ENCODE assay signal across 9 cellular contexts in the genomic region with DNA sequence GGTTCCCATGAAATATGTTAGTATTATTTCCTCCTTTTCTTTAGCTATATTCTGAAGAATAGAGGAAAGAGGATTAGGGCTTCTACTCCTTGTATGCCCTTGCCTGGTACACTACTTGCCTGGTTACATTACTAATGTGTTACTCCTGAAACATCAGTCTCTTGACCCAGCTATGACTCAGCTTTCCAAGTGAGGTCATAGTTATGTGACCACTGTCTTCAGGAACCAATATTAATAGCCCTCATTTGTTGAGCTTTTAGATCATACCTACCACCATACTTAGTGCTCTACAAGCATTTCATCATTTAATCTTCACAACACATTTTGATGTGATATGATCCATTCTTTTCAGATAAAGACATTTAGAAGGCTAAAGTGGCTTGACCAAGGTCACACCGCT.
A peak's percentile ranks its signal among the peaks of the same experiment; 100 is the strongest.
DNase-seq lines count a peak whose midpoint lies in the region; ATAC-seq, FAIRE-seq and TF ChIP-seq lines count a peak whose summit lies in the region.
"Had no signal": no experiment of that assay in that cellular context is flagged by ENCODE, and none has a peak within 500 bp of the region (broad histone marks: within the 10 kb centered on the region; RNA-seq: fewer than 3 reads in every experiment).

No MANE protein-coding gene starts in this region.

- DNase-seq in mammary epithelial cell (peak; percentile 85), small intestine (peak; percentile 37), NCI-H146 treated with DMSO at 0.1 percent for 48 hours (lab: John Stamatoyannopoulos, UW; ENCODE audit: unreplicated experiment) (no peak)
- no peak for DNase-seq in stimulated activated CD4-positive, alpha-beta T cell treated with anti-CD3 and anti-CD28 coated beads, Interleukin-15, amount 100 ng/mL, for 24 hours
- DNase-seq in activated naive CD4-positive, alpha-beta T cell treated with Interleukin-2 at 50 U/mL for 16 hours: no peak

- no peak overlapping the region for H3K4me2 ChIP-seq in mammary epithelial cell (ENCODE audit: insufficient read depth, low read depth, low read length)

- 100% methylated on average over 1 of the region's 1 CpG for WGBS in mammary epithelial cell (ENCODE audit: low coverage, missing lambda C conversion rate)
- WGBS in small intestine, 3 donors: 94 to 100% (median 97%) methylated on average over 1 of the region's 1 CpG

- intact Hi-C loops in mammary epithelial cell (cut with micrococcal nuclease): loop anchor here (10.0 kb wide), 1 partner anchor 167 kb away; no protein-coding TSS in a partner anchor

- H2AFZ ChIP-seq in mammary epithelial cell (ENCODE audit: low read depth, low read length): no peak overlapping the region

- CTCF ChIA-PET in mammary epithelial cell (lab: Charles Lee; ENCODE audit: low non-redundant PET): no interaction called here

- BruUV-seq in mammary epithelial cell (replicated peaks; lab: Mats Ljungman, UMichigan): no TSS peak

- H3K27ac ChIP-seq in mammary epithelial cell (ENCODE audit: insufficient read depth, low read depth, low read length): no peak overlapping the region
- H3K27ac ChIP-seq in small intestine (ENCODE audit: low read depth in 1 of 2, low read length in 1 of 2): no peak overlapping the region

- no peaks in the 10 kb centered on the region for H3K36me3 ChIP-seq in mammary epithelial cell (ENCODE audit: insufficient read depth, low read length)
- no peaks in the 10 kb centered on the region for H3K36me3 ChIP-seq in small intestine (ENCODE audit: control insufficient read depth in 2 of 2, insufficient read depth in 2 of 2, low read length in 2 of 2)

- in situ Hi-C loops in mammary epithelial cell (cut with MboI; ENCODE audit: low sequenced_read_pairs in 2 of 2): no loop called here

- no peak overlapping the region for H3K4me3 ChIP-seq in mammary epithelial cell (replicated peaks in 1 of 3; ENCODE audit: insufficient read depth in 1 of 3, low read depth in 2 of 3, low read length in 3 of 3)
- H3K4me3 ChIP-seq in small intestine (ENCODE audit: low read depth in 1 of 2, low read length in 2 of 2): no peak overlapping the region

- no peaks in the 10 kb centered on the region for H3K27me3 ChIP-seq in mammary epithelial cell (ENCODE audit: insufficient read depth, low read length)
- H3K27me3 ChIP-seq in small intestine (ENCODE audit: control insufficient read depth in 2 of 2, insufficient read depth in 2 of 2, low read length in 2 of 2): no peaks in the 10 kb centered on the region

- H3K9ac ChIP-seq in mammary epithelial cell (ENCODE audit: insufficient read depth, low read length): no peak overlapping the region

- TF ChIP-seq CTCF in mammary epithelial cell (conservative IDR thresholded peaks at IDR 0.05 in 1 of 2, IDR thresholded peaks at IDR 0.05 in 1 of 2; ENCODE audit: extremely low read depth in 1 of 2, insufficient read depth in 1 of 2, low read depth in 1 of 2, low read length in 2 of 2): no peak

- peaks cover 14% of the 10 kb centered on the region for H3K4me1 ChIP-seq in mammary epithelial cell (ENCODE audit: insufficient read depth, low read length)
- peaks cover 0 to 2% of the 10 kb centered on the region in 2 donors for H3K4me1 ChIP-seq in small intestine (ENCODE audit: control insufficient read depth in 2 of 2, insufficient read depth in 1 of 2, low read depth in 1 of 2, low read length in 1 of 2)

- dilution Hi-C loops in mammary epithelial cell (cut with HindIII; ENCODE audit: low sequenced_read_pairs): no loop called here

- H3K9me3 ChIP-seq in mammary epithelial cell (replicated peaks; ENCODE audit: insufficient read depth, low read length) (no peaks in the 10 kb centered on the region), small intestine (ENCODE audit: control insufficient read depth, low read depth) (no peaks in the 10 kb centered on the region)

- peak; percentile 82 for ATAC-seq in GM18870 (IDR thresholded peaks at IDR 0.05; ENCODE audit: unreplicated experiment)
- ATAC-seq in HG03280 (IDR thresholded peaks at IDR 0.05; ENCODE audit: unreplicated experiment): peak; percentile 39
- no peak for ATAC-seq in GM19328 (IDR thresholded peaks at IDR 0.05; ENCODE audit: unreplicated experiment)

- H3K79me2 ChIP-seq in mammary epithelial cell (ENCODE audit: insufficient read depth, low read length): peaks cover 34% of the 10 kb centered on the region

- no peak for FAIRE-seq in small intestine (lab: Jason Lieb, UNC)
- FAIRE-seq: colon had no signal

- no peaks in the 10 kb centered on the region for H4K20me1 ChIP-seq in mammary epithelial cell (ENCODE audit: insufficient read depth, low read length)

Comparison
In these comparisons a context has a peak if more than half of its experiments do, and no peak if none do; other contexts are left out.
1. DNase-seq: peak in mammary epithelial cell (single experiment) and small intestine (single experiment); none in stimulated activated CD4-positive, alpha-beta T cell treated with anti-CD3 and anti-CD28 coated beads, Interleukin-15, amount 100 ng/mL, for 24 hours (single experiment), activated naive CD4-positive, alpha-beta T cell treated with Interleukin-2 at 50 U/mL for 16 hours (single experiment) and NCI-H146 treated with DMSO at 0.1 percent for 48 hours (single experiment).